Comparison of ENCODE assay signal across 11 cellular contexts in genomic region chr12:16088421-16088820, GRCh38.
"Had no signal": no experiment of that assay in that cellular context is flagged by ENCODE, and none has a peak within 500 bp of the region (broad histone marks: within the 10 kb centered on the region; RNA-seq: fewer than 3 reads in every experiment).

No MANE protein-coding gene starts in this region.

- H3K4me3 ChIP-seq: GM23248, GM23338, HAP-1 had no signal

- H3K36me3 ChIP-seq: HAP-1 had no signal

- H3K27ac ChIP-seq: GM23248 had no signal

- H3K4me2 ChIP-seq: GM23338 had no signal

- H3K4me1 ChIP-seq: HAP-1 had no signal

- FAIRE-seq: H1, H54 had no signal

- H3K9me3 ChIP-seq: HAP-1 had no signal

- DNase-seq: GM23248, GOT3, H7, H9, HCEC 1CT, HFFc6 had no signal

- H2AFZ ChIP-seq: GM23248, GM23338 had no signal

- ATAC-seq: GM23338, HCT116 had no signal

- H3K9ac ChIP-seq: GM23248 had no signal
